In genomic region chr11:111601979-111602864, GRCh38 we compare ENCODE assay signal across 8 cellular contexts. TPM values are rescaled to one million over a fixed set of nuclear protein-coding genes. Genes with fewer than 3 reads are reported as not detected.
A peak's percentile ranks its signal among the peaks of the same experiment; 100 is the strongest.
DNase-seq lines count a peak whose midpoint lies in the region; ATAC-seq and TF ChIP-seq lines count a peak whose summit lies in the region.

Gene SIK2 (plus strand): TSS chr11:111602449. CDS start chr11:111602564, 115 bp downstream.

- no peaks in the 10 kb centered on the region for H3K27me3 ChIP-seq in BJ (ENCODE audit: control insufficient read depth, insufficient read depth, low read length)
- no peaks in the 10 kb centered on the region for H3K27me3 ChIP-seq in colonic mucosa

- no peaks in the 10 kb centered on the region for H3K4me1 ChIP-seq in colonic mucosa

- H3K36me3 ChIP-seq in BJ (ENCODE audit: control insufficient read depth, insufficient read depth, low read length) = no peaks in the 10 kb centered on the region
- no peaks in the 10 kb centered on the region for H3K36me3 ChIP-seq in colonic mucosa

- peak within 1 kb of the TSS; percentile 95 for H3K9ac ChIP-seq in colonic mucosa (ENCODE audit: low read depth in 2 of 2, low read length in 2 of 2)

- DNase-seq in BJ (ENCODE audit: low read depth) (peak; percentile 59), GM19238 (ENCODE audit: insufficient read length, low spot score) (peak; percentile 83), NCI-H460 (ENCODE audit: extremely low read depth, low read depth) (peak; percentile 84), colonic mucosa (peak; percentile 90), left colon (peak; percentile 94 to 95)
- peak; percentile 93 for DNase-seq in activated CD4-positive, alpha-beta T cell treated with anti-CD3 and anti-CD28 coated beads for 48 hours
- DNase-seq in stimulated activated CD4-positive, alpha-beta T cell treated with anti-CD3 and anti-CD28 coated beads, Interleukin-1b, Interleukin-23, amount 100 ng/mL, for 48 hours = peak; percentile 92

- ATAC-seq in HG03439 (IDR thresholded peaks at IDR 0.05; ENCODE audit: unreplicated experiment) = peak; percentile 83
- peak; percentile 91 for ATAC-seq in left colon

- POLR2A ChIA-PET in BJ (lab: Charles Lee) = no interaction called here

- H3K9me3 ChIP-seq in colonic mucosa = no peaks in the 10 kb centered on the region

- H3K27ac ChIP-seq in colonic mucosa = peak within 1 kb of the TSS; percentile 97

- peak within 1 kb of the TSS; percentile 99 for H3K4me3 ChIP-seq in BJ (ENCODE audit: low read depth, low read length)
- H3K4me3 ChIP-seq in colonic mucosa = peak within 1 kb of the TSS; percentile 93

- CTCF ChIA-PET in BJ (lab: Yijun Ruan, JAX) = interaction anchor here (0.5 to 4.1 kb wide), 14 partner anchors 11 to 240 kb away, joined by 3 to 41 read pairs (median 3); partner anchors contain the start of gene PPP2R1B

- TF ChIP-seq CTCF in BJ (IDR thresholded peaks at IDR 0.05; ENCODE audit: insufficient read depth, low read depth, low read length) = peak; percentile 92
- peak; percentile 87 for TF ChIP-seq CTCF in colonic mucosa (IDR thresholded peaks at IDR 0.05)

- intact Hi-C loops in colonic mucosa (cut with DNase I) (loop anchor here (1.0 to 10.0 kb wide), 2 partner anchors 113 to 175 kb away; no protein-coding TSS in a partner anchor), left colon (cut with DNase I, micrococcal nuclease) (loop anchor here in 1 of 2 donors (5.0 kb wide), 1 partner anchor 165 kb away; the partner anchor contains the start of gene PPP2R1B)

RNA-seq across cellular contexts. Expression of gene SIK2, which starts in this region (rescaled TPM):
- 17.6 and 24.2 TPM in 2 replicates for polyA plus RNA-seq in BJ (2011; rRNA removed)
- polyA minus RNA-seq in BJ (2011; rRNA and poly(A)+ RNA removed) = 19.9 and 20.6 TPM in 2 replicates
- 6.1 and 6.5 TPM in 2 replicates for total RNA-seq in NCI-H460 (2014; rRNA removed; shearing (Covaris generic))
- polyA plus RNA-seq in NCI-H460 (2014; cell fraction: nucleus; rRNA removed) = 5.1 and 6.8 TPM in 2 replicates
- total RNA-seq in colonic mucosa (10 to 100 TPM; 16.2 to 21.3 TPM), left colon (10 to 100 TPM; 22.9 to 23.8 TPM)

Comparison
In these comparisons a context has a peak if more than half of its experiments do, and no peak if none do; other contexts are left out.
1. Peak in every context shown above with its lines: DNase-seq, ATAC-seq, H3K4me3 ChIP-seq and H3K27ac ChIP-seq.